Comparison of ENCODE assay signal across 8 cellular contexts in genomic region chr22:22357024-22357868, GRCh38.
DNase-seq lines count a peak whose midpoint lies in the region; ATAC-seq, FAIRE-seq and TF ChIP-seq lines count a peak whose summit lies in the region.

No MANE protein-coding gene starts in this region.

- H3K27ac ChIP-seq in foreskin keratinocyte: no peak overlapping the region

- H3K9me3 Mint-ChIP-seq in osteocyte (ENCODE audit: unreplicated experiment) (no peaks in the 10 kb centered on the region), type B pancreatic cell (no peaks in the 10 kb centered on the region)

- ATAC-seq in GM21447 (IDR thresholded peaks at IDR 0.05; ENCODE audit: unreplicated experiment) (peak; percentile 86), foreskin keratinocyte (peak; percentile 92)

- H3K27ac Mint-ChIP-seq in osteocyte (ENCODE audit: unreplicated experiment) (no peak overlapping the region), type B pancreatic cell (no peak overlapping the region)

- H3K4me1 ChIP-seq in foreskin keratinocyte: no peaks in the 10 kb centered on the region

- TF ChIP-seq CTCF in LNCaP clone FGC (IDR thresholded peaks at IDR 0.05; ENCODE audit: control insufficient read depth, extremely low read depth, insufficient read depth): peak; percentile 80
- peak; percentile 78 for TF ChIP-seq CTCF in foreskin keratinocyte (conservative IDR thresholded peaks at IDR 0.05)
- TF ChIP-seq CTCF in osteocyte (IDR thresholded peaks at IDR 0.05): peak; percentile 58
- peak; percentile 81 for TF ChIP-seq CTCF in type B pancreatic cell (conservative IDR thresholded peaks at IDR 0.05)

- H3K4me3 Mint-ChIP-seq in osteocyte (ENCODE audit: unreplicated experiment): no peak overlapping the region
- H3K4me3 Mint-ChIP-seq in type B pancreatic cell: peak overlapping the region; percentile 13

- no peak for FAIRE-seq in RCC 7860 (lab: Jason Lieb, UNC)

- H3K27me3 Mint-ChIP-seq in osteocyte (ENCODE audit: unreplicated experiment) (peaks cover 57% of the 10 kb centered on the region), type B pancreatic cell (peaks cover 74% of the 10 kb centered on the region)

- peaks cover 24% of the 10 kb centered on the region for H3K27me3 ChIP-seq in foreskin keratinocyte

- DNase-seq in COLO829 (ENCODE audit: low spot score): peak; percentile 93
- peak; percentile 53 for DNase-seq in LNCaP clone FGC (ENCODE audit: low read depth)
- DNase-seq in RCC 7860 (ENCODE audit: low spot score): peak; percentile 40
- DNase-seq in activated T-helper 1 cell treated with Interleukin-2 at 50 U/mL for 16 hours (ENCODE audit: low read depth): peak; percentile 43
- peak; percentile 16 to 37 for DNase-seq in foreskin keratinocyte
- DNase-seq in osteocyte (ENCODE audit: extremely low spot score, unreplicated experiment): no peak
- peak; percentile 85 for DNase-seq in type B pancreatic cell (ENCODE audit: extremely low spot score, unreplicated experiment)

- H3K4me3 ChIP-seq in LNCaP clone FGC (ENCODE audit: low read depth, low read length): no peak overlapping the region

- H3K4me1 Mint-ChIP-seq in osteocyte (ENCODE audit: unreplicated experiment) (no peaks in the 10 kb centered on the region), type B pancreatic cell (ENCODE audit: unreplicated experiment) (no peaks in the 10 kb centered on the region)

- H3K36me3 Mint-ChIP-seq in osteocyte (ENCODE audit: unreplicated experiment) (no peaks in the 10 kb centered on the region), type B pancreatic cell (no peaks in the 10 kb centered on the region)
